In the genomic region with DNA sequence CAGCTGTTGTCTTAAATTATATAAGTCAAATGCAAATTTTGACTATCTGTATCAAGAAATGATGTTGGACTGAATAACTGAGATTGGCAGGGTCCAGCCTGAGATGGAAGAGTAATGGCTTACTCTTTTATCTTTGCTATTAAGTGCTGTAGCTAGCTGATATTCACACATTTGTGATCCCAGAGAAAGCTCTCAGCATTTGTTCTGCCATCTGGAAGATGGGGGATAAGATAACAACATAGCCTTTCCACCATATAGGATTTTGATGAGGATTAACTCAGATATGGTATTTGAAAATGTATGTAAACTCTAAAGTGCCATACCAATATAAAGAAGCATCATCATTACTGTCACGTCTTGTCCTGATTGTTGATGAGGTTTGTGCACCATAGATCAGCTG, we compare ENCODE assay signal across 24 cellular contexts.
"Had no signal": no experiment of that assay in that cellular context is flagged by ENCODE, and none has a peak within 500 bp of the region (broad histone marks: within the 10 kb centered on the region; RNA-seq: fewer than 3 reads in every experiment).

No MANE protein-coding gene starts in this region.

- H3K9me3 ChIP-seq: colonic mucosa, gastrocnemius medialis had no signal

- DNase-seq: colonic mucosa; cortex of kidney; dermis blood vessel endothelial cell; dorsolateral prefrontal cortex; effector CD4-positive, alpha-beta T cell; effector CD8-positive, alpha-beta T cell; effector memory CD4-positive, alpha-beta T cell; effector memory CD8-positive, alpha-beta T cell; endodermal cell; erythroblast; esophagus squamous epithelium; foreskin fibroblast; foreskin keratinocyte; foreskin melanocyte; gastrocnemius medialis; glutamatergic neuron; head of caudate nucleus; heart left ventricle; heart right ventricle had no signal

- H3K27me3 ChIP-seq: colonic mucosa, esophagus muscularis mucosa, esophagus squamous epithelium, foreskin keratinocyte, gastrocnemius medialis, heart left ventricle had no signal

- H3K4me3 ChIP-seq: colonic mucosa, coronary artery, dorsolateral prefrontal cortex, esophagus muscularis mucosa, esophagus squamous epithelium, gastrocnemius medialis, gastroesophageal sphincter, heart left ventricle, heart right ventricle had no signal

- ATAC-seq: effector memory CD8-positive, alpha-beta T cell; esophagus mucosa; foreskin keratinocyte; gastrocnemius medialis; gastroesophageal sphincter; heart left ventricle; heart right ventricle had no signal

- H3K27ac ChIP-seq: colonic mucosa, coronary artery, dorsolateral prefrontal cortex, epithelial cell of prostate, esophagus muscularis mucosa, esophagus squamous epithelium, foreskin keratinocyte, gastrocnemius medialis, gastroesophageal sphincter, heart left ventricle, heart right ventricle had no signal

- H3K4me1 ChIP-seq: colonic mucosa, esophagus muscularis mucosa, esophagus squamous epithelium, foreskin keratinocyte, gastrocnemius medialis, gastroesophageal sphincter, heart left ventricle, heart right ventricle had no signal

- H3K36me3 ChIP-seq: colonic mucosa, esophagus muscularis mucosa, esophagus squamous epithelium, gastrocnemius medialis, gastroesophageal sphincter, heart left ventricle, heart right ventricle had no signal
